ENCODE assay signal across 12 cellular contexts in the genomic region with DNA sequence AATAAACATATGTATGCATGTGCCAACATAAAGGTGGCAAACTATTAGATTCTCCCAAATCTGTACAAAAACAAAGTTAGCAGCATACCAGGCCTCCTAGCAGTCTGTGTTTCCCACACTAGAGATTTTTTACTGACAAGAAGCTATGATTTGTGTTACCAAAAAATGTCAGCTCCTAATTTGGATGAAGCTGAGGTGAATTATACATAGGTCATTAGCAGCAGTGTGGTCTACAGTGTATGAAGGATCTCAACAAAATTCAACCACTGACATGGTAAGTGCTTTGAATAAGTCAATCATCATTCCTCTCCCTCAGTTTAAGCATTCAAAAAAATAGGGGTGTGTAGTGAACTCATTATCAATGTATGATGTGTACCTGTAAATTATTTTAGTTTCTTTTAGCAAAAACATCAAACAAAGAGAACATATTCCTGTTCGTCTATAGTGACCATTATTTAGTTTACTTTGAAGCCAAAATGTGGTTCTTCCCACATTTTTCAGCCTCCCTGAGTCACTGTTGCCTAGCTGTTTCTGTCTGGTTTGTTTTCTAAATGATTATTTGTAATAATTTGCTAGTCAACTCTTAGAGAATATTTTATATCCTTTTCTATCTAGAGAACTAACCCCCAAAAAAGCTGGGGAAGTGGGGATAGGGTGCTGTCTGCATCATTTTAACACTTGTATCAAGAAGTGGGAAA.
"Had no signal": no experiment of that assay in that cellular context is flagged by ENCODE, and none has a peak within 500 bp of the region (broad histone marks: within the 10 kb centered on the region; RNA-seq: fewer than 3 reads in every experiment).

No MANE protein-coding gene starts in this region.

- H3K4me1 ChIP-seq: heart left ventricle, left lung had no signal

- H3K36me3 ChIP-seq: heart left ventricle, left lung, thoracic aorta had no signal

- DNase-seq: activated CD4-positive, alpha-beta T cell treated with anti-CD3 and anti-CD28 coated beads, Interleukin-2, amount 50 U/mL, for 1 hour; activated naive CD4-positive, alpha-beta T cell treated with anti-CD3 and anti-CD28 coated beads for 36 hours; activated T-cell treated with anti-CD3 and anti-CD28 coated beads for 4 hours; heart left ventricle; islet precursor cell; left lung; nephron progenitor cell; stimulated activated CD4-positive, alpha-beta T cell treated with anti-CD3 and anti-CD28 coated beads, Interleukin-15, amount 100 ng/mL, for 24 hours; stimulated activated CD4-positive, alpha-beta T cell treated with anti-CD3 and anti-CD28 coated beads, Interleukin-4, amount 100 ng/mL, for 24 hours; stimulated activated naive CD8-positive, alpha-beta T cell treated with anti-CD3 and anti-CD28 coated beads, Interleukin-15, amount 100 ng/mL, for 72 hours had no signal

- H3K27ac ChIP-seq: heart left ventricle, left lung, thoracic aorta had no signal

- H3K9me3 ChIP-seq: thoracic aorta had no signal

- H3K27me3 ChIP-seq: heart left ventricle, left lung had no signal

- ATAC-seq: activated T-helper 17 cell treated with anti-CD3 and anti-CD28 coated beads, Interleukin-2, amount 50 U/mL, for 72 hours; heart left ventricle; left lung; stimulated activated naive CD8-positive, alpha-beta T cell treated with anti-CD3 and anti-CD28 coated beads, Interleukin-15, amount 100 ng/mL, for 72 hours had no signal

- H3K4me3 ChIP-seq: heart left ventricle, left lung, thoracic aorta had no signal
